In genomic region chr11:76782526-76783293, GRCh38 we compare ENCODE assay signal across 8 cellular contexts. TPM values are rescaled to one million over a fixed set of nuclear protein-coding genes. Genes with fewer than 3 reads are reported as not detected.
DNase-seq lines count a peak whose midpoint lies in the region; ATAC-seq, FAIRE-seq and TF ChIP-seq lines count a peak whose summit lies in the region.

No MANE protein-coding gene starts in this region.

- peak overlapping the region; percentile 60; the same call in 1 of the 2 replicates for H2AFZ ChIP-seq in OCI-LY7 (ENCODE audit: low read length)

- no peak for TF ChIP-seq CTCF in OCI-LY7 (conservative IDR thresholded peaks at IDR 0.05; ENCODE audit: low read length)
- no peak for TF ChIP-seq CTCF in pancreas (IDR thresholded peaks at IDR 0.05)

- intact Hi-C loops in OCI-LY7 (cut with micrococcal nuclease; ENCODE audit: unreplicated experiment) (no loop called here), left cardiac atrium (cut with DNase I) (no loop called here), pancreas (cut with DNase I) (no loop called here)

- H3K9me2 ChIP-seq in OCI-LY7 (ENCODE audit: insufficient read depth, low read length), result no peaks in the 10 kb centered on the region

- CTCF ChIA-PET in OCI-LY7 (lab: Charles Lee; ENCODE audit: unreplicated experiment), result no interaction called here

- DNase-seq in EH (ENCODE audit: low read depth) (peak; percentile 93), OCI-LY7 (ENCODE audit: low spot score) (peak; percentile 89), amygdala (lab: John Stamatoyannopoulos, UW) (peak in 41 of 56 donors; percentile 18 to 77 (median 43)), left cardiac atrium (peak; percentile 90), pancreas (peak; percentile 77 to 91 (median 86))
- no peak for DNase-seq in activated effector memory CD4-positive, alpha-beta T cell treated with Interleukin-2 at 50 U/mL for 16 hours

- peaks cover 43% of the 10 kb centered on the region for H3K27me3 Mint-ChIP-seq in IgD-negative memory B cell

- H3K4me1 ChIP-seq in OCI-LY7 (ENCODE audit: insufficient read depth, low read length, poor library complexity, severe bottlenecking), result no peaks in the 10 kb centered on the region
- H3K4me1 ChIP-seq in pancreas, result no peaks in the 10 kb centered on the region

- H3K9me3 ChIP-seq in OCI-LY7 (ENCODE audit: low read length), result 0 out of 2 replicates have a peak, but pooled peaks cover 2% of the 10 kb centered on the region
- H3K9me3 ChIP-seq in pancreas, result no peaks in the 10 kb centered on the region

- H3K27ac ChIP-seq in OCI-LY7 (ENCODE audit: low read depth, low read length, poor library complexity, severe bottlenecking), result peak overlapping the region; percentile 37
- H3K27ac ChIP-seq in pancreas, result peak overlapping the region in 3 of 4 donors; percentile 29 to 78 (median 76)

- TSS peak; percentile 89 for BruUV-seq in OCI-LY7 (replicated peaks; lab: Mats Ljungman, UMichigan)

- peaks cover 0 to 5% (median 4%) of the 10 kb centered on the region in 3 donors for H3K9me3 Mint-ChIP-seq in IgD-negative memory B cell

- H3K36me3 Mint-ChIP-seq in IgD-negative memory B cell, result no peaks in the 10 kb centered on the region

- no peaks in the 10 kb centered on the region for H3K36me3 ChIP-seq in OCI-LY7 (ENCODE audit: insufficient read depth, low read length)
- no peaks in the 10 kb centered on the region for H3K36me3 ChIP-seq in pancreas

- FAIRE-seq in pancreas (lab: Jason Lieb, UNC), result no peak

- H3K27ac Mint-ChIP-seq in IgD-negative memory B cell, result no peak overlapping the region

- H3K4me3 ChIP-seq in OCI-LY7 (ENCODE audit: low read depth, low read length, poor library complexity, severe bottlenecking), result peak overlapping the region; percentile 71
- peak overlapping the region in 3 of 4 donors; percentile 61 to 85 (median 82) for H3K4me3 ChIP-seq in pancreas

- peaks cover 3 to 5% (median 4%) of the 10 kb centered on the region in 3 donors for H3K4me1 Mint-ChIP-seq in IgD-negative memory B cell

- H3K79me2 ChIP-seq in OCI-LY7 (ENCODE audit: insufficient read depth, low read depth, low read length), result no peaks in the 10 kb centered on the region

- H4K20me1 ChIP-seq in OCI-LY7 (ENCODE audit: insufficient read depth, low read length), result no peaks in the 10 kb centered on the region

- peak overlapping the region; percentile 64 for H3K4me2 ChIP-seq in OCI-LY7 (ENCODE audit: low read length)

- H3K27me3 ChIP-seq in pancreas, result no peaks in the 10 kb centered on the region

- H3K4me3 Mint-ChIP-seq in IgD-negative memory B cell, result peak overlapping the region in 3 of 4 donors; percentile 55 to 86 (median 70)

- ATAC-seq in left cardiac atrium (peak; percentile 76 to 78), pancreas (peak; percentile 76 to 85 (median 82)), GM21447 (IDR thresholded peaks at IDR 0.05; ENCODE audit: unreplicated experiment) (no peak)

- 1 to 2% methylated on average over 36 to 38 of the region's 38 CpGs for WGBS in pancreas, 2 donors

- POLR2A ChIA-PET in OCI-LY7 (lab: Charles Lee), result interaction anchor here (0.7 kb wide), 2 partner anchors 37 to 1212 kb away, joined by 3 read pairs; no protein-coding TSS in a partner anchor

RNA-seq across cellular contexts. Expression of gene TSKU, which starts 0.4 kb away (rescaled TPM):
- polyA plus RNA-seq in IgD-negative memory B cell (not detected), pancreas (1 to 10 TPM; 2.7 to 5.0 TPM)
- 1.5 and 1.8 TPM in 2 replicates for total RNA-seq in OCI-LY7 (2014; rRNA removed; shearing (Covaris generic))
- total RNA-seq in OCI-LY7 (2022) (1.3 and 1.8 TPM in 2 replicates), left cardiac atrium (10 to 100 TPM; 27.7 to 33.3 TPM), pancreas (10 to 100 TPM in 5 of 6 donors, 1 to 10 TPM in 1; 9.7 to 25.2 (median 12.1) TPM)
